In genomic region chr12:29380536-29381523, GRCh38 we compare ENCODE assay signal across 8 cellular contexts. TPM values are rescaled to one million over a fixed set of nuclear protein-coding genes. Genes with fewer than 3 reads are reported as not detected.
DNase-seq lines count a peak whose midpoint lies in the region; ATAC-seq and TF ChIP-seq lines count a peak whose summit lies in the region.

Gene ERGIC2, minus strand, starts transcription at chr12:29381172. Its CDS starts 9,539 bp downstream, at chr12:29371633.

- H3K9me3 Mint-ChIP-seq in activated T-cell treated with anti-CD3 and anti-CD28 coated beads, Interleukin-2, amount 50 U/mL, for 4 hours, result no peaks in the 10 kb centered on the region

- no peaks in the 10 kb centered on the region for H3K27me3 Mint-ChIP-seq in activated T-cell treated with anti-CD3 and anti-CD28 coated beads, Interleukin-2, amount 50 U/mL, for 4 hours (ENCODE audit: low read depth)

- H3K4me3 Mint-ChIP-seq in activated T-cell treated with anti-CD3 and anti-CD28 coated beads, Interleukin-2, amount 50 U/mL, for 4 hours, result peak within 1 kb of the TSS; percentile 92

- H3K4me1 ChIP-seq in Panc1 (ENCODE audit: control insufficient read depth, insufficient read depth, low read length) (peaks cover 8% of the 10 kb centered on the region), esophagus (ENCODE audit: control insufficient read depth in 2 of 2, insufficient read depth in 2 of 2, low read length in 1 of 2) (no peaks in the 10 kb centered on the region), mucosa of stomach (ENCODE audit: control insufficient read depth, insufficient read depth, low read length) (no peaks in the 10 kb centered on the region)

- H3K36me3 Mint-ChIP-seq in activated T-cell treated with anti-CD3 and anti-CD28 coated beads, Interleukin-2, amount 50 U/mL, for 4 hours (ENCODE audit: insufficient read depth), result peaks cover 8% of the 10 kb centered on the region

- POLR2A ChIA-PET in Panc1 (lab: Charles Lee), result interaction anchor here (0.7 kb wide), 2 partner anchors 11 to 267 kb away, joined by 3 read pairs; no protein-coding TSS in a partner anchor

- CTCF ChIA-PET in Panc1 (lab: Charles Lee), result interaction anchor here (0.6 kb wide), 1 partner anchor 1442 kb away, joined by 11 read pairs; no protein-coding TSS in a partner anchor

- intact Hi-C loops in Panc1 (cut with micrococcal nuclease; ENCODE audit: unreplicated experiment), result no loop called here

- no peaks in the 10 kb centered on the region; the same call in 1 of the 2 replicates for H3K36me3 ChIP-seq in Panc1 (ENCODE audit: control insufficient read depth, insufficient read depth, low read length)
- H3K36me3 ChIP-seq in esophagus (ENCODE audit: control insufficient read depth in 2 of 2, insufficient read depth in 2 of 2, low read length in 1 of 2), result no peaks in the 10 kb centered on the region
- no peaks in the 10 kb centered on the region for H3K36me3 ChIP-seq in mucosa of stomach (ENCODE audit: control insufficient read depth, insufficient read depth, low read length)

- peaks cover 10% of the 10 kb centered on the region for H3K27me3 ChIP-seq in Panc1 (ENCODE audit: control insufficient read depth, insufficient read depth, low read length)
- H3K27me3 ChIP-seq in esophagus (ENCODE audit: control insufficient read depth in 1 of 2, insufficient read depth in 2 of 2, low read length in 2 of 2), result no peaks in the 10 kb centered on the region
- no peaks in the 10 kb centered on the region for H3K27me3 ChIP-seq in mucosa of stomach (ENCODE audit: control insufficient read depth, insufficient read depth, low read length)

- H3K9ac ChIP-seq in mucosa of stomach (ENCODE audit: low read length), result peak within 1 kb of the TSS; percentile 97

- H3K4me3 ChIP-seq in Panc1 (ENCODE audit: low read depth in 2 of 2, low read length in 2 of 2) (peak within 1 kb of the TSS; percentile 95 to 99), esophagus (ENCODE audit: low read depth in 1 of 2, low read length in 2 of 2) (peak within 1 kb of the TSS; percentile 93 to 100), mucosa of stomach (ENCODE audit: low read length) (peak within 1 kb of the TSS; percentile 87)

- DNase-seq in DMS53 (lab: John Stamatoyannopoulos, UW), result peak; percentile 100
- peak; percentile 78 for DNase-seq in KG1 (lab: John Stamatoyannopoulos, UW)
- DNase-seq in Panc1 (ENCODE audit: low read depth, low spot score), result peak; percentile 99
- DNase-seq in activated T-cell treated with anti-CD3 and anti-CD28 coated beads, Interleukin-2, amount 50 U/mL, for 4 hours, result peak; percentile 86
- DNase-seq in stimulated activated CD8-positive, alpha-beta memory T cell treated with anti-CD3 and anti-CD28 coated beads, Interleukin-7, amount 100 ng/mL, for 1 hour (ENCODE audit: low read depth in 2 of 2), result peak; percentile 70 to 72

- peak; percentile 99 for ATAC-seq in GM21723 (IDR thresholded peaks at IDR 0.05; ENCODE audit: unreplicated experiment)
- peak; percentile 99 for ATAC-seq in Panc1
- ATAC-seq in activated T-cell treated with anti-CD3 and anti-CD28 coated beads, Interleukin-2, amount 50 U/mL, for 4 hours, result peak; percentile 95 to 96

- TF ChIP-seq CTCF in Panc1 (IDR thresholded peaks at IDR 0.05), result no peak

- peaks cover 52% of the 10 kb centered on the region for H3K4me1 Mint-ChIP-seq in activated T-cell treated with anti-CD3 and anti-CD28 coated beads, Interleukin-2, amount 50 U/mL, for 4 hours (ENCODE audit: low read depth)

- in situ Hi-C loops in Panc1 (cut with HindIII; ENCODE audit: low pct_unique_long_range_greater_than_20kb, low sequenced_read_pairs), result no loop called here

- no peaks in the 10 kb centered on the region for H3K9me3 ChIP-seq in Panc1 (ENCODE audit: control insufficient read depth, insufficient read depth, low read depth, low read length)
- H3K9me3 ChIP-seq in esophagus (ENCODE audit: control insufficient read depth in 2 of 2, insufficient read depth in 1 of 2, low read depth in 1 of 2, low read length in 1 of 2), result no peaks in the 10 kb centered on the region
- no peaks in the 10 kb centered on the region for H3K9me3 ChIP-seq in mucosa of stomach (ENCODE audit: control insufficient read depth, low read length)

- WGBS in esophagus, 2 donors, result 0% methylated on average over 55 of the region's 55 CpGs

- TSS peak; percentile 79 for BruUV-seq in Panc1 (replicated peaks; lab: Mats Ljungman, UMichigan)

- H3K27ac ChIP-seq in Panc1 (ENCODE audit: low read length) (peak within 1 kb of the TSS; percentile 94), esophagus (ENCODE audit: low read depth in 2 of 2, low read length in 1 of 2) (peak within 1 kb of the TSS; percentile 90 to 98)

RNA-seq across cellular contexts. Expression of gene ERGIC2, which starts in this region (rescaled TPM):
- 90.2 TPM for total RNA-seq in Panc1 (2021; ENCODE audit: unreplicated experiment)
- 34.6 TPM for polyA plus RNA-seq in Panc1 (2012; ENCODE audit: insufficient read length)
- 100 to 1,000 TPM; 100 to 109 (median 102) TPM for total RNA-seq in activated T-cell treated with anti-CD3 and anti-CD28 coated beads, Interleukin-2, amount 50 U/mL, for 4 hours
- polyA plus RNA-seq in esophagus, result 10 to 100 TPM; 29.2 to 40.2 TPM

Comparison
In these comparisons a context has a peak if more than half of its experiments do, and no peak if none do; other contexts are left out.
1. Peak in every context shown above with its lines: DNase-seq, ATAC-seq, H3K4me3 ChIP-seq and H3K27ac ChIP-seq.